In the genomic region with DNA sequence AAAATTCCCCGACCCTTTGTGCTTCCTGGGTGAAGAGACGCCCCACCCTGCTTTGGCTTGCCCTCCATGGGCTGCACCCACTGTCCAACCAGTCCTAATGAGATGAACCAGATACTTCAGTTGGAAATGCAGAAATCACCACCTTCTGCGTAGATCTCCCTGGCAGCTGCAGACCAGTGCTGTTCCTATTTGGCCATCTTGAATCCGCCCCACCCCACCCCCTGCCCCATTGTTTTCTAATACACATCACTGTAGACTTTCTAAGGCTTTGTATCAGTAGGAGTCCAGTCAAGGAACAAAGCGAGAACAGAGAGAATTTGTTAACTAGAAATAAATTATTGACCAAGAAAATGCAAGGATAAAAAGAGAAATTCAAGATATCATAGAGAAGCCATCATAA, we compare ENCODE assay signal across 2 cellular contexts.
TF ChIP-seq lines count a peak whose summit lies in the region.

No MANE protein-coding gene starts in this region.

TF ChIP-seq in GM23338, 12 proteins besides CTCF, POLR2A, EP300 and RAD21 (continued from another document):
- TF ChIP-seq ETS1 (IDR thresholded peaks at IDR 0.05): no peak
- no peak for TF ChIP-seq ZNF331 (CRISPR knock-in tag; IDR thresholded peaks at IDR 0.05; ENCODE audit: low read depth)
- no peak for TF ChIP-seq EZH2 (IDR thresholded peaks at IDR 0.05; ENCODE audit: low read depth, unreplicated experiment)
- no peak for TF ChIP-seq POLR2AphosphoS5 (IDR thresholded peaks at IDR 0.05; ENCODE audit: low read depth)
- no peak for TF ChIP-seq ZNF114 (CRISPR knock-in tag; IDR thresholded peaks at IDR 0.05)
TF ChIP-seq in GM23338: peak in this region for 0.

TF ChIP-seq in WTC11, 78 proteins besides CTCF, POLR2A, EP300 and RAD21 (continued from another document):
- TF ChIP-seq, protein P1, sequence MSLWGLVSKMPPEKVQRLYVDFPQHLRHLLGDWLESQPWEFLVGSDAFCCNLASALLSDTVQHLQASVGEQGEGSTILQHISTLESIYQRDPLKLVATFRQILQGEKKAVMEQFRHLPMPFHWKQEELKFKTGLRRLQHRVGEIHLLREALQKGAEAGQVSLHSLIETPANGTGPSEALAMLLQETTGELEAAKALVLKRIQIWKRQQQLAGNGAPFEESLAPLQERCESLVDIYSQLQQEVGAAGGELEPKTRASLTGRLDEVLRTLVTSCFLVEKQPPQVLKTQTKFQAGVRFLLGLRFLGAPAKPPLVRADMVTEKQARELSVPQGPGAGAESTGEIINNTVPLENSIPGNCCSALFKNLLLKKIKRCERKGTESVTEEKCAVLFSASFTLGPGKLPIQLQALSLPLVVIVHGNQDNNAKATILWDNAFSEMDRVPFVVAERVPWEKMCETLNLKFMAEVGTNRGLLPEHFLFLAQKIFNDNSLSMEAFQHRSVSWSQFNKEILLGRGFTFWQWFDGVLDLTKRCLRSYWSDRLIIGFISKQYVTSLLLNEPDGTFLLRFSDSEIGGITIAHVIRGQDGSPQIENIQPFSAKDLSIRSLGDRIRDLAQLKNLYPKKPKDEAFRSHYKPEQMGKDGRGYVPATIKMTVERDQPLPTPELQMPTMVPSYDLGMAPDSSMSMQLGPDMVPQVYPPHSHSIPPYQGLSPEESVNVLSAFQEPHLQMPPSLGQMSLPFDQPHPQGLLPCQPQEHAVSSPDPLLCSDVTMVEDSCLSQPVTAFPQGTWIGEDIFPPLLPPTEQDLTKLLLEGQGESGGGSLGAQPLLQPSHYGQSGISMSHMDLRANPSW (CRISPR knock-in tag; conservative IDR thresholded peaks at IDR 0.05; ENCODE audit: low read depth): no peak
- TF ChIP-seq ZMAT4 (CRISPR knock-in tag; IDR thresholded peaks at IDR 0.05) (no peak), ZNF396 (CRISPR knock-in tag; IDR thresholded peaks at IDR 0.05; ENCODE audit: borderline replicate concordance) (no peak), GABPB1 (CRISPR knock-in tag; IDR thresholded peaks at IDR 0.05) (no peak), RORB (CRISPR knock-in tag; IDR thresholded peaks at IDR 0.05) (no peak), MAX (CRISPR knock-in tag; IDR thresholded peaks at IDR 0.05) (no peak), IRF2 (CRISPR knock-in tag; IDR thresholded peaks at IDR 0.05; ENCODE audit: borderline replicate concordance, low read depth) (no peak), MXD4 (CRISPR knock-in tag; IDR thresholded peaks at IDR 0.05; ENCODE audit: borderline replicate concordance) (no peak)
- TF ChIP-seq, protein P2, sequence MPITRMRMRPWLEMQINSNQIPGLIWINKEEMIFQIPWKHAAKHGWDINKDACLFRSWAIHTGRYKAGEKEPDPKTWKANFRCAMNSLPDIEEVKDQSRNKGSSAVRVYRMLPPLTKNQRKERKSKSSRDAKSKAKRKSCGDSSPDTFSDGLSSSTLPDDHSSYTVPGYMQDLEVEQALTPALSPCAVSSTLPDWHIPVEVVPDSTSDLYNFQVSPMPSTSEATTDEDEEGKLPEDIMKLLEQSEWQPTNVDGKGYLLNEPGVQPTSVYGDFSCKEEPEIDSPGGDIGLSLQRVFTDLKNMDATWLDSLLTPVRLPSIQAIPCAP (CRISPR knock-in tag; IDR thresholded peaks at IDR 0.05): no peak
TF ChIP-seq in WTC11: peak in this region for 0.
